In the genomic region with DNA sequence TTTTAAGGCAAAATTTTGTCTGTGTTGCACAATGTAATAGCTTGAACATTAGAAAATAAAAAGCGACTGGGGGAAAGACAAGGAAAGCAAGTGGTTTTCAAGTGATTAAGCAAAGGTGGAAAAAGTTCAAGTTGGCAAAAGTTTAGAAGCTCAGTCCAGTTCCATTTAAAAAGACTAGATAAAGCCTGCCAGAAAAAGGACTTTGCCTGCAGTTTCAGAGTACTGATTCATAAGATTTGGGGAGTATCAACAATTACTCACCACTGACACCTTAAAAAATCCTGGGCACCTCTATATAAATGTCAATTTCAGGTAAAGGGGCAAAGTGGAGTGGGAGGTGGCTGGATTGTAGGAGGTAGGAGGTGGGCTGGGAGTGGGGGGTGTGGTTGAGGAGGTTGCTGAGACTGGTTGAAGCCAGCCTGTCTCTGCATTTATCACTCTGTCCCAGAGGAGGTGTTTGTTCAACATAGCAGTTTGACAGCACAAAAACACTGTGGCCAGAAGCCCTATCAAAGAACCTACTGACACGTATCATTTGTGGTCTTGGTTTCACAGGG, we compare ENCODE assay signal across 10 cellular contexts. TPM values are rescaled to one million over a fixed set of nuclear protein-coding genes. Genes with fewer than 3 reads are reported as not detected.
DNase-seq lines count a peak whose midpoint lies in the region; ATAC-seq, FAIRE-seq and TF ChIP-seq lines count a peak whose summit lies in the region.
"Had no signal": no experiment of that assay in that cellular context is flagged by ENCODE, and none has a peak within 500 bp of the region (broad histone marks: within the 10 kb centered on the region; RNA-seq: fewer than 3 reads in every experiment).

No MANE protein-coding gene starts in this region.

- no peaks in the 10 kb centered on the region for H3K36me3 Mint-ChIP-seq in T-cell

- WGBS in psoas muscle, 3 donors: 27 to 53% (median 33%) methylated on average over 2 of the region's 2 CpGs
- 29 to 43% methylated on average over 2 of the region's 2 CpGs for WGBS in lower leg skin, 2 donors

- H3K4me3 ChIP-seq in fibroblast of the aortic adventitia (ENCODE audit: low read depth, low read length) (no peak overlapping the region), psoas muscle (peak overlapping the region; percentile 1), lower leg skin (ENCODE audit: low read depth, poor library complexity, severe bottlenecking) (no peak overlapping the region), WERI-Rb-1 (ENCODE audit: low read depth, low read length) (no peak overlapping the region)

- H3K27ac ChIP-seq in psoas muscle (peak overlapping the region; percentile 96), WERI-Rb-1 (no peak overlapping the region)

- POLR2A ChIA-PET in T-cell (lab: Charles Lee): interaction anchor here in 1 of 2 donors (0.6 to 1.2 kb wide), 3 partner anchors 10 to 46 kb away, joined by 4 to 6 read pairs (median 5); no protein-coding TSS in a partner anchor

- no peak for TF ChIP-seq POLR2A in lower leg skin (IDR thresholded peaks at IDR 0.05)

- no peaks in the 10 kb centered on the region for H3K36me3 ChIP-seq in psoas muscle (ENCODE audit: insufficient read depth in 1 of 2, low read depth in 1 of 2)
- H3K36me3 ChIP-seq in WERI-Rb-1: no peaks in the 10 kb centered on the region

- H3K27me3 ChIP-seq in psoas muscle (ENCODE audit: insufficient read depth in 3 of 3, low read length in 2 of 3) (no peaks in the 10 kb centered on the region), WERI-Rb-1 (ENCODE audit: insufficient read depth, low read depth, severe bottlenecking) (no peaks in the 10 kb centered on the region)

- H3K4me1 Mint-ChIP-seq in T-cell: peaks cover 0 to 43% (median 0%) of the 10 kb centered on the region in 3 donors

- no peaks in the 10 kb centered on the region for H3K9me3 Mint-ChIP-seq in T-cell

- intact Hi-C loops in psoas muscle (cut with DNase I): loop anchor here in 1 of 2 donors (5.0 kb wide), 1 partner anchor 43 kb away; no protein-coding TSS in a partner anchor
- intact Hi-C loops in lower leg skin (cut with DNase I; ENCODE audit: low total_unique reads): no loop called here

- peaks cover 65% of the 10 kb centered on the region for H3K4me1 ChIP-seq in psoas muscle

- ATAC-seq in T-cell (replicated peaks in 1 of 4) (peak; percentile 38 to 62 (median 57)), psoas muscle (peak in 3 of 4 donors; percentile 4 to 28 (median 20))

- H3K9me3 ChIP-seq in psoas muscle: no peaks in the 10 kb centered on the region
- H3K9me3 ChIP-seq in WERI-Rb-1 (ENCODE audit: severe bottlenecking): no peaks in the 10 kb centered on the region

- CTCF ChIA-PET in T-cell (lab: Charles Lee): no interaction called here

- no peak overlapping the region for H3K27ac Mint-ChIP-seq in T-cell

- no peak for FAIRE-seq in frontal cortex (lab: Jason Lieb, UNC)

- peaks cover 6 to 10% of the 10 kb centered on the region in 2 donors for H3K27me3 Mint-ChIP-seq in T-cell

- DNase-seq in ELF-1 (ENCODE audit: low read depth, low spot score): peak; percentile 65
- DNase-seq in T-cell: peak in 12 of 34 experiments; percentile 12 to 59 (median 38)
- DNase-seq in fibroblast of the aortic adventitia (ENCODE audit: low read depth): peak; percentile 93
- no peak for DNase-seq in psoas muscle
- no peak for DNase-seq in SK-N-DZ (ENCODE audit: low spot score)
- DNase-seq in lower leg skin (ENCODE audit: low spot score in 2 of 2): no peak
- DNase-seq in WERI-Rb-1: no peak
- DNase-seq in frontal cortex (ENCODE audit: low spot score in 2 of 2): no peak
- DNase-seq: activated CD8-positive, alpha-beta memory T cell treated with anti-CD3 and anti-CD28 coated beads, Interleukin-2, amount 50 U/mL, for 48 hours; NCI-H446 had no signal

- TF ChIP-seq CTCF in fibroblast of the aortic adventitia (IDR thresholded peaks at IDR 0.05; ENCODE audit: insufficient read depth, low read length) (no peak), psoas muscle (IDR thresholded peaks at IDR 0.05) (no peak), lower leg skin (IDR thresholded peaks at IDR 0.05) (no peak), WERI-Rb-1 (IDR thresholded peaks at IDR 0.05; ENCODE audit: low read depth, low read length) (no peak)

- H3K4me3 Mint-ChIP-seq in T-cell: no peak overlapping the region

RNA-seq across cellular contexts. Expression of a gene that starts 14.6 kb away (rescaled TPM):
- 100 to 1,000 TPM in 1 of 5 donors, 10 to 100 TPM in 3, 1 to 10 TPM in 1; 8.9 to 106 (median 23.7) TPM for total RNA-seq in T-cell
- total RNA-seq in fibroblast of the aortic adventitia (ENCODE audit: low replicate concordance): 104 and 129 TPM in 2 replicates
- total RNA-seq in psoas muscle: 10 to 100 TPM; 23.3 to 48.7 (median 37.9) TPM
- 10 to 100 TPM; 11.6 to 18.1 (median 11.7) TPM for polyA plus RNA-seq in psoas muscle
- polyA plus RNA-seq in SK-N-DZ (2014; cell fraction: cytosol; rRNA removed): 5.3 and 7.2 TPM in 2 replicates
- polyA plus RNA-seq in SK-N-DZ (2014; cell fraction: nucleus; rRNA removed): 3.6 and 4.5 TPM in 2 replicates
- total RNA-seq in lower leg skin: 10 to 100 TPM; 13.8 to 38.8 (median 30.3) TPM
- 267 TPM for total RNA-seq in frontal cortex

Comparison
In these comparisons a context has a peak if more than half of its experiments do, and no peak if none do; other contexts are left out.
1. DNase-seq: peak in ELF-1 (single experiment) and fibroblast of the aortic adventitia (single experiment); none in psoas muscle (0 of 2), SK-N-DZ (single experiment), lower leg skin (0 of 2), WERI-Rb-1 (single experiment) and frontal cortex (0 of 2).